ENCODE assay signal across 9 cellular contexts in the genomic region with DNA sequence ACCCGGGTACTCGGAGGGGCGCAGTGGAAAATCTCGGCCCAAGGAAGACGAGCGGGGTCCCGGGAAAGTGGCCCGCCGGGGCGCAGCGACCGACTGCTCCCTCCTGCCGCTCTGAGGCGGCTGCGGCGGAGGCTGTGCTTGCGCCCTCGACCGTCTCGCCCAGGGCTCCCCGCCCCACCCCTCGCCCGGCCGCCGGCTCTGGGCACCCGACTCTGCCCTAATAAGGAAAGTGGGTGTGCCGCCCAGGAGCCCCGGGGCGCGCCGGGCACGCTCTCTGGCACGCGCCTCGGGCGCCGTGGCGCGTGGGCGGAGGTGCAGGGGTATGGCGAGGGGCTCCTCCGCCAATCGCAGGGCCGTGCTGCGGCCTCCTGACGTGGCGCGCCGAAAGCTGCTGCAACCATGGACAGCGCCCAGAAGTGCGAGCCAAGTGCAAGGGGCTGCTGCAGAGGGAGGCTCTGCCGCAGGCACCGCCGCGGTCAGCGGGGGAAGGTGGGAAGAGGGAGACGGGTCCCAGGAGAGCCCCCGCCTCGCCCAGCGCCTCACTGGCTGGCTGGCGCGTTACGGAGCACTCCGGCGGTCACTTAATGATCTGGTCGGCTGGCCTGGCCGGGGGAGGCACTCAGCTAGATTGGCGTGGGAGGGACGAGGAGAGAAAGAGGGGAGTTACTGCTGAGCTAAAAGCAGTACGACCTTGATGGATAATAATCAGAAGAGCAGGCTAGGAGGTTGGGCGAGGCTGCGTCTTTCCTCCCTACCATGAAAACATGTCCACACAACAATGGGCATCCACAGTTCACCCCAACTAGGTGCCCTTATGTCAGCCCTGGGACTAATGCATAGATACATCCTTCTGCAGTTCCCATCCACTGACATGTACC. TPM values are rescaled to one million over a fixed set of nuclear protein-coding genes. Genes with fewer than 3 reads are reported as not detected.
DNase-seq lines count a peak whose midpoint lies in the region; ATAC-seq and TF ChIP-seq lines count a peak whose summit lies in the region.
"Had no signal": no experiment of that assay in that cellular context is flagged by ENCODE, and none has a peak within 500 bp of the region (broad histone marks: within the 10 kb centered on the region; RNA-seq: fewer than 3 reads in every experiment).

Gene PRUNE2, minus strand, starts transcription at position 131 of the 878 bp plus-strand sequence. CDS start 151 bp downstream, outside the sequence.

- DNase-seq in ELF-1 (ENCODE audit: low read depth, low spot score) (peak; percentile 96), HT1080 (ENCODE audit: low read depth) (peak; percentile 78), RPMI7951 (ENCODE audit: low read depth) (peak; percentile 49), ecto neural progenitor cell (ENCODE audit: low spot score) (peak; percentile 93), left lung (peak; percentile 59 to 90), inferior parietal cortex (ENCODE audit: extremely low spot score) (no peak)
- peak; percentile 5 for DNase-seq in stimulated activated naive B cell treated with anti-CD40 and anti-IgM and Interleukin-4, amounts not matched to agents 10 μg/mL and 1 μg/mL and 100 μg/mL, for 72 hours

- H3K9me3 Mint-ChIP-seq in stimulated activated naive B cell treated with anti-CD40 and anti-IgM and Interleukin-4, amounts not matched to agents 10 μg/mL and 1 μg/mL and 100 μg/mL, for 72 hours = no peaks in the 10 kb centered on the region
- H3K9me3 Mint-ChIP-seq: stimulated activated naive CD8-positive, alpha-beta T cell treated with anti-CD3 and anti-CD28 coated beads, Interleukin-15, Interleukin-2, amounts not matched to agents 100 ng/mL and 50 ng/mL, for 24 hours had no signal

- H3K4me1 ChIP-seq in left lung = peaks cover 5 to 10% of the 10 kb centered on the region in 2 donors

- no peaks in the 10 kb centered on the region for H3K36me3 ChIP-seq in left lung

- peaks cover 59 to 69% of the 10 kb centered on the region in 2 donors for H3K27me3 Mint-ChIP-seq in stimulated activated naive B cell treated with anti-CD40 and anti-IgM and Interleukin-4, amounts not matched to agents 10 μg/mL and 1 μg/mL and 100 μg/mL, for 72 hours

- no peak within 1 kb of the TSS for H3K27ac Mint-ChIP-seq in stimulated activated naive B cell treated with anti-CD40 and anti-IgM and Interleukin-4, amounts not matched to agents 10 μg/mL and 1 μg/mL and 100 μg/mL, for 72 hours
- H3K27ac Mint-ChIP-seq: stimulated activated naive CD8-positive, alpha-beta T cell treated with anti-CD3 and anti-CD28 coated beads, Interleukin-15, Interleukin-2, amounts not matched to agents 100 ng/mL and 50 ng/mL, for 24 hours had no signal

- H3K36me3 Mint-ChIP-seq in stimulated activated naive B cell treated with anti-CD40 and anti-IgM and Interleukin-4, amounts not matched to agents 10 μg/mL and 1 μg/mL and 100 μg/mL, for 72 hours = no peaks in the 10 kb centered on the region

- intact Hi-C loops in left lung (cut with DNase I) = no loop called here

- ATAC-seq in left lung = peak; percentile 97
- peak; percentile 42 to 65 for ATAC-seq in stimulated activated naive B cell treated with anti-CD40 and anti-IgM and Interleukin-4, amounts not matched to agents 10 μg/mL and 1 μg/mL and 100 μg/mL, for 72 hours (replicated peaks)
- no peak for ATAC-seq in HG02938 (IDR thresholded peaks at IDR 0.05; ENCODE audit: unreplicated experiment)

- no peak within 1 kb of the TSS for H3K27ac ChIP-seq in left lung

- H3K4me3 Mint-ChIP-seq in stimulated activated naive B cell treated with anti-CD40 and anti-IgM and Interleukin-4, amounts not matched to agents 10 μg/mL and 1 μg/mL and 100 μg/mL, for 72 hours = peak within 1 kb of the TSS in 1 of 2 donors; percentile 47
- H3K4me3 Mint-ChIP-seq: stimulated activated naive CD8-positive, alpha-beta T cell treated with anti-CD3 and anti-CD28 coated beads, Interleukin-15, Interleukin-2, amounts not matched to agents 100 ng/mL and 50 ng/mL, for 24 hours had no signal

- H3K4me1 Mint-ChIP-seq in stimulated activated naive B cell treated with anti-CD40 and anti-IgM and Interleukin-4, amounts not matched to agents 10 μg/mL and 1 μg/mL and 100 μg/mL, for 72 hours = peaks cover 0 to 7% of the 10 kb centered on the region in 2 donors

- peak within 1 kb of the TSS; percentile 7 to 23 for H3K4me3 ChIP-seq in left lung

- TF ChIP-seq CTCF in left lung (IDR thresholded peaks at IDR 0.05) = no peak

- H3K9me3 ChIP-seq in left lung = no peaks in the 10 kb centered on the region

- peaks cover 0 to 52% of the 10 kb centered on the region in 2 donors for H3K27me3 ChIP-seq in left lung

RNA-seq across cellular contexts. Expression of gene PRUNE2, which starts in this region (rescaled TPM):
- total RNA-seq in HT1080 (2014; rRNA removed; shearing (Covaris generic)) = 0.50 and 0.59 TPM in 2 replicates
- 0.36 and 0.55 TPM in 2 replicates for polyA plus RNA-seq in HT1080 (2015; cell fraction: cytosol; rRNA removed)
- polyA plus RNA-seq in HT1080 (2015; cell fraction: nucleus; rRNA removed) = 0.74 and 1.3 TPM in 2 replicates
- total RNA-seq in RPMI7951 (2014; rRNA removed; shearing (Covaris generic)) = 0.10 and 0.12 TPM in 2 replicates
- total RNA-seq in left lung = 10 to 100 TPM in 1 of 2 donors, 1 to 10 TPM in 1; 7.3 to 17.7 TPM

Comparison
In these comparisons a context has a peak if more than half of its experiments do, and no peak if none do; other contexts are left out.
1. Peak in DNase-seq in RPMI7951; RNA of the gene not detected or under 1 TPM.